In the genomic region with DNA sequence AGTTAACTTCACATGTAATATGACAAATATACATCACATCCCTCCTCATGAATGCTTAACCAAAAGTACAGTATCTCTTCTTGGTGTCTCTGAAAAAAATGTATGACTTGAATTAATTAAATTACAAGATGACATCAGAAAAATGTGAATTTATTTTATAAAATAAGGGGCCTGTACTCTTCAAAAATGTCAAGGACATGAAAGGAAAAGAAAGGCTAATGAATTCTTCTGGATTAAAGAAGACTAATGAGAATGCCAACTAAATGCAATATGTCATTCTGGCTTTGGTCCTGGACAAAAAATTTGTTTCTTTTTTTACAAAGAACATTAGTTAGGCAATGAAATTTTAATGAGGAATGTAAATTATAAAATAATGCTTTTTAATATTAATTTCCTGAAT, we compare ENCODE assay signal across 33 cellular contexts.
DNase-seq lines count a peak whose midpoint lies in the region; ATAC-seq, FAIRE-seq and TF ChIP-seq lines count a peak whose summit lies in the region.
"Had no signal": no experiment of that assay in that cellular context is flagged by ENCODE, and none has a peak within 500 bp of the region (broad histone marks: within the 10 kb centered on the region; RNA-seq: fewer than 3 reads in every experiment).

No MANE protein-coding gene starts in this region.

- TF ChIP-seq CTCF in SK-N-SH (IDR thresholded peaks at IDR 0.05) (no peak), A549 (IDR thresholded peaks at IDR 0.05) (no peak), OCI-LY1 (IDR thresholded peaks at IDR 0.05; ENCODE audit: low read length) (no peak), BE2C (IDR thresholded peaks at IDR 0.05; ENCODE audit: low read depth, low read length) (no peak)

- no peak for TF ChIP-seq POLR2A in A549 (IDR thresholded peaks at IDR 0.05; ENCODE audit: low read length)

- TF ChIP-seq EP300 in SK-N-SH (IDR thresholded peaks at IDR 0.05; ENCODE audit: borderline replicate concordance in 1 of 2, low read depth in 1 of 2, low read length in 1 of 2) (no peak), A549 (IDR thresholded peaks at IDR 0.05) (no peak)

- peak overlapping the region in 1 of 2 experiments; percentile 95; a peak in 2 of 4 replicates for H3K27ac ChIP-seq in SK-N-SH (ENCODE audit: low read depth in 2 of 2, low read length in 1 of 2)
- no peak overlapping the region for H3K27ac ChIP-seq in A549
- no peak overlapping the region for H3K27ac ChIP-seq in OCI-LY1 (ENCODE audit: low read depth, low read length, poor library complexity, severe bottlenecking)
- H3K27ac ChIP-seq: 22Rv1; BLaER1; BLaER1 treated with 17β-estradiol and CSF1 and Interleukin-3, amounts not matched to agents 10 nM and 100 nM; C4-2B had no signal

- H4K20me1 ChIP-seq in SK-N-SH (ENCODE audit: insufficient read depth) (no peaks in the 10 kb centered on the region), OCI-LY1 (ENCODE audit: insufficient read depth, low read length) (no peaks in the 10 kb centered on the region)
- H4K20me1 ChIP-seq: BLaER1; BLaER1 treated with 17β-estradiol and CSF1 and Interleukin-3, amounts not matched to agents 10 nM and 100 nM had no signal

- H3K27me3 ChIP-seq in SK-N-SH (ENCODE audit: insufficient read depth) (no peaks in the 10 kb centered on the region), OCI-LY1 (ENCODE audit: insufficient read depth, low read length) (no peaks in the 10 kb centered on the region), BE2C (no peaks in the 10 kb centered on the region)
- H3K27me3 ChIP-seq: BLaER1; BLaER1 treated with 17β-estradiol and CSF1 and Interleukin-3, amounts not matched to agents 10 nM and 100 nM had no signal

- no peak for DNase-seq in SK-N-SH
- DNase-seq in A549 (ENCODE audit: low read depth in 1 of 2, low spot score in 1 of 2) = no peak
- no peak for DNase-seq in BE2C
- no peak for DNase-seq in stimulated activated naive CD4-positive, alpha-beta T cell treated with Interleukin-2 at 50 U/mL for 16 hours (lab: John Stamatoyannopoulos, UW)
- DNase-seq in NCI-H2107 treated with DMSO at 0.1 percent for 48 hours (lab: John Stamatoyannopoulos, UW; ENCODE audit: unreplicated experiment) = no peak
- DNase-seq: 8988T; ACHN; AML-193; C1 segment of cervical spinal cord; Caco-2; Calu3; CD4-positive, alpha-beta memory T cell; CD4-positive, alpha-beta T cell; CD4-positive, CD25-positive, alpha-beta regulatory T cell; CD8-positive, alpha-beta memory T cell; CD8-positive, alpha-beta T cell; COR-L47; DMS 273 treated with DMSO at 0.1 percent for 48 hours; DMS153; DMS53; DMS79; DMS79 treated with DMSO at 0.1 percent for 48 hours; DND-41; EL had no signal

- no peak overlapping the region for H3K4me3 ChIP-seq in SK-N-SH (ENCODE audit: low read depth in 2 of 2, low read length in 1 of 2)
- H3K4me3 ChIP-seq in A549 = no peak overlapping the region
- no peak overlapping the region for H3K4me3 ChIP-seq in OCI-LY1 (ENCODE audit: low read depth, low read length, poor library complexity, severe bottlenecking)
- H3K4me3 ChIP-seq in BE2C (ENCODE audit: low read depth, low read length) = no peak overlapping the region
- H3K4me3 ChIP-seq: BLaER1; BLaER1 treated with 17β-estradiol and CSF1 and Interleukin-3, amounts not matched to agents 10 nM and 100 nM had no signal

- POLR2A ChIA-PET in SK-N-SH (lab: Yijun Ruan, JAX) (no interaction called here), A549 (lab: Yijun Ruan, JAX) (no interaction called here)

- H3K36me3 ChIP-seq in SK-N-SH (replicated peaks in 1 of 2; ENCODE audit: control insufficient read depth in 1 of 2, insufficient read depth in 2 of 2, low read length in 1 of 2) = no peaks in the 10 kb centered on the region
- no peaks in the 10 kb centered on the region for H3K36me3 ChIP-seq in OCI-LY1 (ENCODE audit: insufficient read depth, low read length)
- peaks cover 3% of the 10 kb centered on the region; the same call in 1 of the 2 replicates for H3K36me3 ChIP-seq in BE2C
- H3K36me3 ChIP-seq: BLaER1; BLaER1 treated with 17β-estradiol and CSF1 and Interleukin-3, amounts not matched to agents 10 nM and 100 nM had no signal

- no peaks in the 10 kb centered on the region for H3K79me2 ChIP-seq in SK-N-SH (ENCODE audit: insufficient read depth)
- H3K79me2 ChIP-seq in OCI-LY1 (ENCODE audit: insufficient read depth, low read length) = no peaks in the 10 kb centered on the region

- CTCF ChIA-PET in SK-N-SH (lab: Yijun Ruan, JAX) = interaction anchor here (1.3 to 2.0 kb wide), 2 partner anchors 19 to 1403 kb away, joined by 5 to 6 read pairs; no protein-coding TSS in a partner anchor
- CTCF ChIA-PET in A549 (lab: Yijun Ruan, JAX) = no interaction called here

- H3K4me1 ChIP-seq in SK-N-SH (ENCODE audit: control insufficient read depth in 1 of 2, insufficient read depth in 2 of 2, low read depth in 1 of 2, low read length in 1 of 2) (peaks cover 0 to 15% of the 10 kb centered on the region in 2 experiments; a peak in 1 of 4 replicates), A549 (no peaks in the 10 kb centered on the region), OCI-LY1 (ENCODE audit: insufficient read depth, low read length, severe bottlenecking) (peaks cover 5% of the 10 kb centered on the region), BE2C (peaks cover 28% of the 10 kb centered on the region)
- H3K4me1 ChIP-seq: BLaER1; BLaER1 treated with 17β-estradiol and CSF1 and Interleukin-3, amounts not matched to agents 10 nM and 100 nM; Caco-2 had no signal

- H3K4me2 ChIP-seq in SK-N-SH (no peak overlapping the region), A549 (no peak overlapping the region), OCI-LY1 (ENCODE audit: low read length) (no peak overlapping the region)
- H3K4me2 ChIP-seq: BLaER1; BLaER1 treated with 17β-estradiol and CSF1 and Interleukin-3, amounts not matched to agents 10 nM and 100 nM had no signal

- no peak overlapping the region for H3K9ac ChIP-seq in SK-N-SH
- no peak overlapping the region for H3K9ac ChIP-seq in OCI-LY1 (ENCODE audit: low read length)
- H3K9ac ChIP-seq: BLaER1; BLaER1 treated with 17β-estradiol and CSF1 and Interleukin-3, amounts not matched to agents 10 nM and 100 nM had no signal

- no peak for TF ChIP-seq RAD21 in SK-N-SH (IDR thresholded peaks at IDR 0.05; ENCODE audit: low read length)
- no peak for TF ChIP-seq RAD21 in A549 (conservative IDR thresholded peaks at IDR 0.05 in 1 of 2, IDR thresholded peaks at IDR 0.05 in 1 of 2)

- 0 out of 2 replicates have a peak, but pooled peaks cover 6% of the 10 kb centered on the region for H3K9me3 ChIP-seq in SK-N-SH
- H3K9me3 ChIP-seq in A549 = no peaks in the 10 kb centered on the region
- H3K9me3 ChIP-seq in OCI-LY1 (ENCODE audit: low read length) = no peaks in the 10 kb centered on the region
- H3K9me3 ChIP-seq in BE2C = 0 out of 2 replicates have a peak, but pooled peaks cover 3% of the 10 kb centered on the region
- H3K9me3 ChIP-seq: Caco-2 had no signal

- no peaks in the 10 kb centered on the region for H3K9me2 ChIP-seq in SK-N-SH
- H3K9me2 ChIP-seq in OCI-LY1 (ENCODE audit: low read depth, low read length) = no peaks in the 10 kb centered on the region; the same call in 1 of the 2 replicates

- H3F3A ChIP-seq in SK-N-SH (replicated peaks; ENCODE audit: insufficient read depth) (no peaks in the 10 kb centered on the region), OCI-LY1 (ENCODE audit: insufficient read depth, low read length) (no peaks in the 10 kb centered on the region)

- FAIRE-seq in A549 (lab: Jason Lieb, UNC) (peak; percentile 51), islet of Langerhans (lab: Jason Lieb, UNC) (peak; percentile 47)
- FAIRE-seq: A204.1, D721Med had no signal

- H2AFZ ChIP-seq in SK-N-SH (ENCODE audit: low read depth) = no peak overlapping the region
- 0 out of 2 replicates have a peak overlapping the region, but pooled peaks have one; percentile 64 for H2AFZ ChIP-seq in OCI-LY1 (ENCODE audit: low read length)

- ATAC-seq in SK-N-SH treated with all-trans-retinoic acid at 6 μM for 48 hours (no peak), A549 (no peak)
- ATAC-seq: CD8-positive, alpha-beta T cell had no signal

TF ChIP-seq in SK-N-SH treated with all-trans-retinoic acid at 6 μM for 48 hours, 23 proteins besides CTCF, POLR2A, EP300 and RAD21 (continues in another document):
- no peak for TF ChIP-seq PPARA (CRISPR knock-in tag; IDR thresholded peaks at IDR 0.05; ENCODE audit: borderline replicate concordance)
- TF ChIP-seq CSDC2 (CRISPR knock-in tag; IDR thresholded peaks at IDR 0.05) = no peak
- TF ChIP-seq TOX (CRISPR knock-in tag; IDR thresholded peaks at IDR 0.05; ENCODE audit: borderline replicate concordance) = no peak

TF ChIP-seq in SK-N-SH, 30 proteins besides CTCF, POLR2A, EP300 and RAD21 (continues in another document):
- TF ChIP-seq, protein P1, sequence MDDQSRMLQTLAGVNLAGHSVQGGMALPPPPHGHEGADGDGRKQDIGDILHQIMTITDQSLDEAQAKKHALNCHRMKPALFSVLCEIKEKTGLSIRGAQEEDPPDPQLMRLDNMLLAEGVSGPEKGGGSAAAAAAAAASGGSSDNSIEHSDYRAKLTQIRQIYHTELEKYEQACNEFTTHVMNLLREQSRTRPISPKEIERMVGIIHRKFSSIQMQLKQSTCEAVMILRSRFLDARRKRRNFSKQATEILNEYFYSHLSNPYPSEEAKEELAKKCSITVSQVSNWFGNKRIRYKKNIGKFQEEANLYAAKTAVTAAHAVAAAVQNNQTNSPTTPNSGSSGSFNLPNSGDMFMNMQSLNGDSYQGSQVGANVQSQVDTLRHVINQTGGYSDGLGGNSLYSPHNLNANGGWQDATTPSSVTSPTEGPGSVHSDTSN (IDR thresholded peaks at IDR 0.05) = no peak
- TF ChIP-seq GABPA (IDR thresholded peaks at IDR 0.05; ENCODE audit: low read depth) = no peak
- TF ChIP-seq TCF12 (IDR thresholded peaks at IDR 0.05) = no peak
- no peak for TF ChIP-seq MXI1 (IDR thresholded peaks at IDR 0.05; ENCODE audit: low read depth, low read length)
- TF ChIP-seq POLR2AphosphoS5 (IDR thresholded peaks at IDR 0.05; ENCODE audit: low read depth, low read length) = no peak
- no peak for TF ChIP-seq RFX5 (IDR thresholded peaks at IDR 0.05; ENCODE audit: low read length)

TF ChIP-seq in A549, 52 proteins besides CTCF, POLR2A, EP300 and RAD21 (continues in another document):
- TF ChIP-seq TFCP2L1 (CRISPR knock-in tag; IDR thresholded peaks at IDR 0.05) (no peak), GATA3 (IDR thresholded peaks at IDR 0.05; ENCODE audit: borderline replicate concordance) (no peak), SMC3 (IDR thresholded peaks at IDR 0.05) (no peak), HMGXB4 (CRISPR knock-in tag; IDR thresholded peaks at IDR 0.05; ENCODE audit: borderline replicate concordance) (no peak)
